9 cellular contexts compared by ENCODE assay signal in the genomic region with DNA sequence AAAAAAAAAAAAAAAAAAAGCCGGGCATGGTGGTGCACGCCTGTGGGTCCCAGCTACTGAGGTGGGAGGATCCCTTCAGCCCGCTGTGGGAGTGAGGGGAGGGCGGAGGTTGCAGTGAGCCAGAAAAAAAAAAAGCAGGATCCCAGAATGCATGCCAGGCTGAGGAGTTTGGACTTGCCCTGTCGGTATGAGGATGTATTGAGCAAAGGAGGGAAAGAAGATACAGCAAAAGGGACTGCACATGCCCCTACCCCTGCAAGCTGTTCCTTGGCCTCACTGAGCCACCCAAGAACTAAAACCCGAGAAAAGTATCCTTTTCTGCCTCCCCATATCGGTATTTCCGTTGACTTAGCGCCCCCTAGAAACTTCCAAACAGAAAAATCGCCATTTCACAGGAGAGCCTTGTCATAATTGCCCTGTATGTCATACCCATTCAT. TPM values are rescaled to one million over a fixed set of nuclear protein-coding genes. Genes with fewer than 3 reads are reported as not detected.
DNase-seq lines count a peak whose midpoint lies in the region; ATAC-seq and TF ChIP-seq lines count a peak whose summit lies in the region.
"Had no signal": no experiment of that assay in that cellular context is flagged by ENCODE, and none has a peak within 500 bp of the region (broad histone marks: within the 10 kb centered on the region; RNA-seq: fewer than 3 reads in every experiment).

No MANE protein-coding gene starts in this region.

- no peaks in the 10 kb centered on the region for H3K9me3 Mint-ChIP-seq in activated T-cell treated with anti-CD3 and anti-CD28 coated beads, Interleukin-2, amount 50 U/mL, for 72 hours
- H3K9me3 Mint-ChIP-seq in stimulated activated naive CD8-positive, alpha-beta T cell treated with anti-CD3 and anti-CD28 coated beads, Interleukin-15, amount 100 ng/mL, for 72 hours = no peaks in the 10 kb centered on the region

- peak overlapping the region; percentile 5 for H3K27ac Mint-ChIP-seq in activated T-cell treated with anti-CD3 and anti-CD28 coated beads, Interleukin-2, amount 50 U/mL, for 72 hours
- H3K27ac Mint-ChIP-seq in stimulated activated naive CD8-positive, alpha-beta T cell treated with anti-CD3 and anti-CD28 coated beads, Interleukin-15, amount 100 ng/mL, for 72 hours = peak overlapping the region in 1 of 2 donors; percentile 57

- peaks cover 23% of the 10 kb centered on the region for H3K36me3 ChIP-seq in NT2/D1 (ENCODE audit: insufficient read depth, insufficient read length, low read length)
- peaks cover 13% of the 10 kb centered on the region for H3K36me3 ChIP-seq in effector memory CD4-positive, alpha-beta T cell (ENCODE audit: control insufficient read depth, insufficient read depth, low read length)
- peaks cover 0 to 17% of the 10 kb centered on the region in 2 donors for H3K36me3 ChIP-seq in gastroesophageal sphincter

- peak overlapping the region; percentile 56 for H3K9ac ChIP-seq in NT2/D1 (ENCODE audit: insufficient read length, low read depth)

- ATAC-seq in activated T-cell treated with anti-CD3 and anti-CD28 coated beads, Interleukin-2, amount 50 U/mL, for 72 hours (replicated peaks in 1 of 2) = no peak
- no peak for ATAC-seq in stimulated activated naive CD8-positive, alpha-beta T cell treated with anti-CD3 and anti-CD28 coated beads, Interleukin-15, amount 100 ng/mL, for 72 hours
- ATAC-seq in gastroesophageal sphincter (no peak), HG02884 (IDR thresholded peaks at IDR 0.05; ENCODE audit: unreplicated experiment) (no peak)

- no peak overlapping the region for H3K27ac ChIP-seq in effector memory CD4-positive, alpha-beta T cell (ENCODE audit: insufficient read depth, low read length, poor library complexity, severe bottlenecking)
- H3K27ac ChIP-seq in gastroesophageal sphincter = no peak overlapping the region
- H3K27ac ChIP-seq: SK-N-MC had no signal

- H3K4me1 ChIP-seq in NT2/D1 (ENCODE audit: insufficient read depth, insufficient read length) = peaks cover 2% of the 10 kb centered on the region
- H3K4me1 ChIP-seq in effector memory CD4-positive, alpha-beta T cell (ENCODE audit: control insufficient read depth, insufficient read depth, low read length, poor library complexity, severe bottlenecking) = peaks cover 5% of the 10 kb centered on the region
- peaks cover 0 to 25% (median 10%) of the 10 kb centered on the region in 3 donors for H3K4me1 ChIP-seq in gastroesophageal sphincter

- H3K4me3 ChIP-seq in NT2/D1 (ENCODE audit: insufficient read length, low read depth) (peak overlapping the region; percentile 17), gastroesophageal sphincter (no peak overlapping the region)
- H3K4me3 ChIP-seq in effector memory CD4-positive, alpha-beta T cell (ENCODE audit: insufficient read depth, low read depth, low read length, poor library complexity, severe bottlenecking) = peak overlapping the region; percentile 4

- 10 to 26% methylated on average over 6 of the region's 10 CpGs for WGBS in gastroesophageal sphincter (ENCODE audit: low coverage in 1 of 2), 2 donors

- H3K27me3 ChIP-seq in NT2/D1 (ENCODE audit: insufficient read depth, insufficient read length) = no peaks in the 10 kb centered on the region
- no peaks in the 10 kb centered on the region for H3K27me3 ChIP-seq in effector memory CD4-positive, alpha-beta T cell (replicated peaks; ENCODE audit: control insufficient read depth, insufficient read depth, low read length, poor library complexity, severe bottlenecking)
- H3K27me3 ChIP-seq in gastroesophageal sphincter = no peaks in the 10 kb centered on the region

- DNase-seq in activated T-cell treated with anti-CD3 and anti-CD28 coated beads, Interleukin-2, amount 50 U/mL, for 72 hours = no peak
- DNase-seq in activated T-cell treated with anti-CD3 and anti-CD28 coated beads for 4 hours = no peak
- DNase-seq in NT2/D1 (ENCODE audit: low read depth, low spot score) = no peak
- DNase-seq in effector memory CD4-positive, alpha-beta T cell = no peak
- no peak for DNase-seq in stimulated activated naive CD8-positive, alpha-beta T cell treated with anti-CD3 and anti-CD28 coated beads, Interleukin-15, amount 100 ng/mL, for 72 hours
- no peak for DNase-seq in anterior cingulate cortex (lab: John Stamatoyannopoulos, UW)

- H3K9me3 ChIP-seq in NT2/D1 (ENCODE audit: insufficient read depth, low read length) (no peaks in the 10 kb centered on the region), gastroesophageal sphincter (no peaks in the 10 kb centered on the region)
- H3K9me3 ChIP-seq in effector memory CD4-positive, alpha-beta T cell (ENCODE audit: control insufficient read depth, low read length) = no peaks in the 10 kb centered on the region

- TF ChIP-seq CTCF in gastroesophageal sphincter (IDR thresholded peaks at IDR 0.05) = peak in 1 of 4 experiments; percentile 28

- no peak for TF ChIP-seq EP300 in gastroesophageal sphincter (IDR thresholded peaks at IDR 0.05)

- TF ChIP-seq POLR2A in gastroesophageal sphincter (IDR thresholded peaks at IDR 0.05) = no peak

- peak overlapping the region; percentile 75 to 87 for H3K4me3 Mint-ChIP-seq in activated T-cell treated with anti-CD3 and anti-CD28 coated beads, Interleukin-2, amount 50 U/mL, for 72 hours
- peak overlapping the region; percentile 55 to 64 for H3K4me3 Mint-ChIP-seq in stimulated activated naive CD8-positive, alpha-beta T cell treated with anti-CD3 and anti-CD28 coated beads, Interleukin-15, amount 100 ng/mL, for 72 hours

- H3K36me3 Mint-ChIP-seq in activated T-cell treated with anti-CD3 and anti-CD28 coated beads, Interleukin-2, amount 50 U/mL, for 72 hours (ENCODE audit: insufficient read depth in 2 of 2) = peaks cover 0 to 9% of the 10 kb centered on the region in 2 donors

- no peaks in the 10 kb centered on the region for H3K27me3 Mint-ChIP-seq in activated T-cell treated with anti-CD3 and anti-CD28 coated beads, Interleukin-2, amount 50 U/mL, for 72 hours (ENCODE audit: low read depth)
- no peaks in the 10 kb centered on the region for H3K27me3 Mint-ChIP-seq in stimulated activated naive CD8-positive, alpha-beta T cell treated with anti-CD3 and anti-CD28 coated beads, Interleukin-15, amount 100 ng/mL, for 72 hours

- peaks cover 42% of the 10 kb centered on the region for H3K4me1 Mint-ChIP-seq in activated T-cell treated with anti-CD3 and anti-CD28 coated beads, Interleukin-2, amount 50 U/mL, for 72 hours (ENCODE audit: low read depth)
- peaks cover 48% of the 10 kb centered on the region for H3K4me1 Mint-ChIP-seq in stimulated activated naive CD8-positive, alpha-beta T cell treated with anti-CD3 and anti-CD28 coated beads, Interleukin-15, amount 100 ng/mL, for 72 hours

RNA-seq across cellular contexts. Expression of gene GPATCH4, which starts 1.3 kb away (rescaled TPM):
- 10 to 100 TPM; 25.6 to 31.6 TPM for total RNA-seq in activated T-cell treated with anti-CD3 and anti-CD28 coated beads, Interleukin-2, amount 50 U/mL, for 72 hours
- 10 to 100 TPM; 18.4 to 37.2 (median 24.0) TPM for total RNA-seq in gastroesophageal sphincter

RNA-seq across cellular contexts. Expression of gene NAXE, which starts 11.0 kb away (rescaled TPM):
- total RNA-seq in activated T-cell treated with anti-CD3 and anti-CD28 coated beads, Interleukin-2, amount 50 U/mL, for 72 hours = 10 to 100 TPM; 48.3 to 57.3 TPM
- total RNA-seq in gastroesophageal sphincter = 10 to 100 TPM; 65.1 to 93.6 (median 73.4) TPM

RNA-seq across cellular contexts. Expression of gene HAPLN2, which starts 16.6 kb away (rescaled TPM):
- under 1 TPM; 0.22 to 1.00 TPM for total RNA-seq in activated T-cell treated with anti-CD3 and anti-CD28 coated beads, Interleukin-2, amount 50 U/mL, for 72 hours
- total RNA-seq in gastroesophageal sphincter = 1 to 10 TPM in 2 of 4 donors, under 1 TPM in 2; 0.13 to 3.0 (median 1.2) TPM

RNA-seq across cellular contexts. Expression of gene TTC24, which starts 23.1 kb away (rescaled TPM):
- 10 to 100 TPM; 14.7 to 17.4 TPM for total RNA-seq in activated T-cell treated with anti-CD3 and anti-CD28 coated beads, Interleukin-2, amount 50 U/mL, for 72 hours
- total RNA-seq in gastroesophageal sphincter = not detected

RNA-seq across cellular contexts. Expression of gene IQGAP3, which starts 30.2 kb away (rescaled TPM):
- total RNA-seq in activated T-cell treated with anti-CD3 and anti-CD28 coated beads, Interleukin-2, amount 50 U/mL, for 72 hours = 10 to 100 TPM; 13.6 to 22.5 TPM
- under 1 TPM in 3 of 4 donors, not detected in 1; 0.27 to 0.58 (median 0.42) TPM for total RNA-seq in gastroesophageal sphincter

Comparison
In these comparisons a context has a peak if more than half of its experiments do, and no peak if none do; other contexts are left out.
1. H3K4me3 ChIP-seq: peak in NT2/D1 (single experiment) and effector memory CD4-positive, alpha-beta T cell (single experiment); none in gastroesophageal sphincter (0 of 2).